ENCODE assay signal across 8 cellular contexts in genomic region chr6:96925290-96925687, GRCh38. TPM values are rescaled to one million over a fixed set of nuclear protein-coding genes. Genes with fewer than 3 reads are reported as not detected.
DNase-seq lines count a peak whose midpoint lies in the region; ATAC-seq and TF ChIP-seq lines count a peak whose summit lies in the region.

No MANE protein-coding gene starts in this region.

- no peak for TF ChIP-seq CTCF in kidney epithelial cell (IDR thresholded peaks at IDR 0.05; ENCODE audit: insufficient read depth, low read length, poor library complexity, severe bottlenecking)

- H3K27ac Mint-ChIP-seq in activated CD8-positive, alpha-beta memory T cell treated with anti-CD3 and anti-CD28 coated beads, Interleukin-2, amount 10 ng/mL, durations not matched to agents 7 days and 5 days, result peak overlapping the region; percentile 85
- H3K27ac Mint-ChIP-seq in activated naive CD8-positive, alpha-beta T cell treated with anti-CD3 and anti-CD28 coated beads for 36 hours, result no peak overlapping the region

- H3K4me1 Mint-ChIP-seq in activated CD8-positive, alpha-beta memory T cell treated with anti-CD3 and anti-CD28 coated beads, Interleukin-2, amount 10 ng/mL, durations not matched to agents 7 days and 5 days, result peaks cover 38% of the 10 kb centered on the region
- peaks cover 41% of the 10 kb centered on the region for H3K4me1 Mint-ChIP-seq in activated naive CD8-positive, alpha-beta T cell treated with anti-CD3 and anti-CD28 coated beads for 36 hours

- H3K27me3 ChIP-seq in kidney epithelial cell (ENCODE audit: control insufficient read depth, insufficient read depth, low read length), result no peaks in the 10 kb centered on the region

- no peaks in the 10 kb centered on the region for H3K36me3 ChIP-seq in kidney epithelial cell (ENCODE audit: control insufficient read depth, insufficient read depth, low read length)

- H3K4me3 ChIP-seq in kidney epithelial cell (ENCODE audit: low read depth, low read length), result peak overlapping the region; percentile 54

- H3K36me3 Mint-ChIP-seq in activated CD8-positive, alpha-beta memory T cell treated with anti-CD3 and anti-CD28 coated beads, Interleukin-2, amount 10 ng/mL, durations not matched to agents 7 days and 5 days, result peaks cover 2% of the 10 kb centered on the region
- no peaks in the 10 kb centered on the region for H3K36me3 Mint-ChIP-seq in activated naive CD8-positive, alpha-beta T cell treated with anti-CD3 and anti-CD28 coated beads for 36 hours

- no peak for ATAC-seq in activated CD8-positive, alpha-beta memory T cell treated with anti-CD3 and anti-CD28 coated beads, Interleukin-2, amount 10 ng/mL, durations not matched to agents 7 days and 5 days

- CTCF ChIA-PET in activated CD8-positive, alpha-beta memory T cell treated with anti-CD3 and anti-CD28 coated beads, Interleukin-2, amount 10 ng/mL, durations not matched to agents 7 days and 5 days (lab: Charles Lee), result interaction anchor here (1.2 to 2.2 kb wide), 3 partner anchors 12 to 28 kb away, joined by 3 to 11 read pairs (median 4); partner anchors contain the start of gene NDUFAF4

- no peaks in the 10 kb centered on the region for H3K27me3 Mint-ChIP-seq in activated CD8-positive, alpha-beta memory T cell treated with anti-CD3 and anti-CD28 coated beads, Interleukin-2, amount 10 ng/mL, durations not matched to agents 7 days and 5 days
- H3K27me3 Mint-ChIP-seq in activated naive CD8-positive, alpha-beta T cell treated with anti-CD3 and anti-CD28 coated beads for 36 hours, result no peaks in the 10 kb centered on the region

- no peaks in the 10 kb centered on the region for H3K9me3 Mint-ChIP-seq in activated CD8-positive, alpha-beta memory T cell treated with anti-CD3 and anti-CD28 coated beads, Interleukin-2, amount 10 ng/mL, durations not matched to agents 7 days and 5 days (ENCODE audit: low read depth)
- H3K9me3 Mint-ChIP-seq in activated naive CD8-positive, alpha-beta T cell treated with anti-CD3 and anti-CD28 coated beads for 36 hours, result no peaks in the 10 kb centered on the region

- DNase-seq in activated CD8-positive, alpha-beta memory T cell treated with anti-CD3 and anti-CD28 coated beads, Interleukin-2, amount 10 ng/mL, durations not matched to agents 7 days and 5 days, result no peak
- DNase-seq in activated CD8-positive, alpha-beta memory T cell treated with anti-CD3 and anti-CD28 coated beads, Interleukin-2, amount 50 U/mL, for 48 hours, result no peak
- no peak for DNase-seq in activated naive CD8-positive, alpha-beta T cell treated with anti-CD3 and anti-CD28 coated beads for 36 hours
- DNase-seq in kidney epithelial cell (ENCODE audit: low read depth) (no peak), superior temporal gyrus (ENCODE audit: extremely low spot score) (peak; percentile 76), HuH-7 (ENCODE audit: low spot score) (no peak), dedifferentiated amniotic fluid mesenchymal stem cell (ENCODE audit: extremely low spot score) (no peak), NCI-H524 (lab: John Stamatoyannopoulos, UW) (no peak)

- peak overlapping the region; percentile 96 for H3K4me3 Mint-ChIP-seq in activated CD8-positive, alpha-beta memory T cell treated with anti-CD3 and anti-CD28 coated beads, Interleukin-2, amount 10 ng/mL, durations not matched to agents 7 days and 5 days
- H3K4me3 Mint-ChIP-seq in activated naive CD8-positive, alpha-beta T cell treated with anti-CD3 and anti-CD28 coated beads for 36 hours, result peak overlapping the region; percentile 91

RNA-seq across cellular contexts. Expression of gene KLHL32, which starts 0.8 kb away (rescaled TPM):
- total RNA-seq in activated CD8-positive, alpha-beta memory T cell treated with anti-CD3 and anti-CD28 coated beads, Interleukin-2, amount 10 ng/mL, durations not matched to agents 7 days and 5 days, result 1 to 10 TPM in 1 of 2 experiments, under 1 TPM in 1; 0.45 to 2.2 TPM
- 1 to 10 TPM in 1 of 2 experiments, under 1 TPM in 1; 0.82 to 1.3 TPM for total RNA-seq in activated naive CD8-positive, alpha-beta T cell treated with anti-CD3 and anti-CD28 coated beads for 36 hours
- 0.13 and 0.21 TPM in 2 replicates for total RNA-seq in kidney epithelial cell

RNA-seq across cellular contexts. Expression of gene NDUFAF4, which starts 27.6 kb away (rescaled TPM):
- total RNA-seq in activated CD8-positive, alpha-beta memory T cell treated with anti-CD3 and anti-CD28 coated beads, Interleukin-2, amount 10 ng/mL, durations not matched to agents 7 days and 5 days, result 10 to 100 TPM; 27.3 to 48.5 TPM
- total RNA-seq in activated naive CD8-positive, alpha-beta T cell treated with anti-CD3 and anti-CD28 coated beads for 36 hours, result 10 to 100 TPM; 98.4 to 98.9 TPM
- 24.4 and 35.8 TPM in 2 replicates for total RNA-seq in kidney epithelial cell
